11 cellular contexts compared by ENCODE assay signal in genomic region chr4:41432889-41433288, GRCh38.
A peak's percentile ranks its signal among the peaks of the same experiment; 100 is the strongest.
DNase-seq lines count a peak whose midpoint lies in the region; TF ChIP-seq lines count a peak whose summit lies in the region.
"Had no signal": no experiment of that assay in that cellular context is flagged by ENCODE, and none has a peak within 500 bp of the region (broad histone marks: within the 10 kb centered on the region; RNA-seq: fewer than 3 reads in every experiment).

No MANE protein-coding gene starts in this region.

- H3K4me3 ChIP-seq in GM23248 (no peak overlapping the region), smooth muscle cell (no peak overlapping the region)
- H3K4me3 ChIP-seq in effector memory CD4-positive, alpha-beta T cell (ENCODE audit: insufficient read depth, low read depth, low read length, poor library complexity, severe bottlenecking) = no peak overlapping the region
- H3K4me3 ChIP-seq: uterus had no signal

- H3K36me3 ChIP-seq in GM23248 (ENCODE audit: low read depth) (no peaks in the 10 kb centered on the region), smooth muscle cell (ENCODE audit: low read depth) (no peaks in the 10 kb centered on the region)
- no peaks in the 10 kb centered on the region for H3K36me3 ChIP-seq in effector memory CD4-positive, alpha-beta T cell (ENCODE audit: control insufficient read depth, insufficient read depth, low read length)
- H3K36me3 ChIP-seq: uterus had no signal

- H3K27me3 ChIP-seq in GM23248 (replicated peaks; ENCODE audit: insufficient read depth) (no peaks in the 10 kb centered on the region), smooth muscle cell (ENCODE audit: low read depth) (no peaks in the 10 kb centered on the region)
- H3K27me3 ChIP-seq in effector memory CD4-positive, alpha-beta T cell (replicated peaks; ENCODE audit: control insufficient read depth, insufficient read depth, low read length, poor library complexity, severe bottlenecking) = no peaks in the 10 kb centered on the region
- H3K27me3 ChIP-seq: uterus had no signal

- no peaks in the 10 kb centered on the region for H3K27me3 Mint-ChIP-seq in activated naive CD4-positive, alpha-beta T cell treated with anti-CD3 and anti-CD28 coated beads, Interleukin-2, amount 10 ng/mL, durations not matched to agents 7 days and 5 days
- peaks cover 0 to 7% (median 2%) of the 10 kb centered on the region in 3 donors for H3K27me3 Mint-ChIP-seq in CD14-positive monocyte (ENCODE audit: low read depth in 3 of 3)

- TF ChIP-seq CTCF in smooth muscle cell (IDR thresholded peaks at IDR 0.05; ENCODE audit: borderline replicate concordance, insufficient read depth, poor library complexity, severe bottlenecking) (no peak), CD14-positive monocyte (IDR thresholded peaks at IDR 0.05) (no peak)

- no peaks in the 10 kb centered on the region for H3K9me2 ChIP-seq in GM23248 (ENCODE audit: insufficient read depth)

- H4K20me1 ChIP-seq in GM23248 (ENCODE audit: insufficient read depth) (no peaks in the 10 kb centered on the region), smooth muscle cell (ENCODE audit: low read depth) (no peaks in the 10 kb centered on the region)

- H3K27ac ChIP-seq in GM23248 (peak overlapping the region; percentile 18), smooth muscle cell (ENCODE audit: low read depth) (no peak overlapping the region)
- no peak overlapping the region for H3K27ac ChIP-seq in effector memory CD4-positive, alpha-beta T cell (ENCODE audit: insufficient read depth, low read length, poor library complexity, severe bottlenecking)
- H3K27ac ChIP-seq: uterus had no signal

- in situ Hi-C loops in GM23248 (cut with MboI) = no loop called here

- H3F3A ChIP-seq in GM23248 (ENCODE audit: insufficient read depth) (no peaks in the 10 kb centered on the region), smooth muscle cell (ENCODE audit: low read depth) (no peaks in the 10 kb centered on the region)

- WGBS in GM23248 (ENCODE audit: low coverage in 1 of 2, low lambda C conversion rate in 2 of 2, missing lambda C conversion rate in 2 of 2), 2 experiments = 14 to 16% methylated on average over 5 of the region's 5 CpGs
- 30% methylated on average over 5 of the region's 5 CpGs for WGBS in smooth muscle cell (ENCODE audit: low lambda C conversion rate)

- H3K9ac ChIP-seq in GM23248 = no peak overlapping the region
- no peak overlapping the region for H3K9ac ChIP-seq in smooth muscle cell (ENCODE audit: low read depth)

- H3K4me1 ChIP-seq in GM23248 (ENCODE audit: insufficient read depth) = peaks cover 15% of the 10 kb centered on the region
- peaks cover 40% of the 10 kb centered on the region for H3K4me1 ChIP-seq in smooth muscle cell (ENCODE audit: low read depth)
- H3K4me1 ChIP-seq in effector memory CD4-positive, alpha-beta T cell (ENCODE audit: control insufficient read depth, insufficient read depth, low read length, poor library complexity, severe bottlenecking) = no peaks in the 10 kb centered on the region
- H3K4me1 ChIP-seq: uterus had no signal

- H3K79me2 ChIP-seq in GM23248 (ENCODE audit: insufficient read depth) (no peaks in the 10 kb centered on the region), smooth muscle cell (ENCODE audit: low read depth) (no peaks in the 10 kb centered on the region)

- H3K4me1 Mint-ChIP-seq in activated naive CD4-positive, alpha-beta T cell treated with anti-CD3 and anti-CD28 coated beads, Interleukin-2, amount 10 ng/mL, durations not matched to agents 7 days and 5 days = no peaks in the 10 kb centered on the region
- H3K4me1 Mint-ChIP-seq in CD14-positive monocyte = peaks cover 17% of the 10 kb centered on the region

- no peaks in the 10 kb centered on the region for H3K9me3 Mint-ChIP-seq in activated naive CD4-positive, alpha-beta T cell treated with anti-CD3 and anti-CD28 coated beads, Interleukin-2, amount 10 ng/mL, durations not matched to agents 7 days and 5 days
- peaks cover 0 to 4% (median 0%) of the 10 kb centered on the region in 7 donors for H3K9me3 Mint-ChIP-seq in CD14-positive monocyte

- H3K36me3 Mint-ChIP-seq in activated naive CD4-positive, alpha-beta T cell treated with anti-CD3 and anti-CD28 coated beads, Interleukin-2, amount 10 ng/mL, durations not matched to agents 7 days and 5 days = no peaks in the 10 kb centered on the region
- H3K36me3 Mint-ChIP-seq in CD14-positive monocyte = no peaks in the 10 kb centered on the region

- CTCF ChIA-PET in activated naive CD4-positive, alpha-beta T cell treated with anti-CD3 and anti-CD28 coated beads, Interleukin-2, amount 10 ng/mL, durations not matched to agents 7 days and 5 days (lab: Charles Lee) = no interaction called here

- no peak overlapping the region for H2AFZ ChIP-seq in GM23248
- no peak overlapping the region for H2AFZ ChIP-seq in smooth muscle cell (ENCODE audit: low read depth)

- H3K4me2 ChIP-seq in GM23248 (ENCODE audit: unreplicated experiment) (peak overlapping the region; percentile 20), smooth muscle cell (peak overlapping the region; percentile 27)

- intact Hi-C loops in CD14-positive monocyte (cut with micrococcal nuclease) = no loop called here

- H3K9me3 ChIP-seq in GM23248 (ENCODE audit: low read depth) = no peaks in the 10 kb centered on the region
- H3K9me3 ChIP-seq in smooth muscle cell (replicated peaks; ENCODE audit: low read depth) = no peaks in the 10 kb centered on the region
- no peaks in the 10 kb centered on the region for H3K9me3 ChIP-seq in effector memory CD4-positive, alpha-beta T cell (ENCODE audit: control insufficient read depth, low read length)
- H3K9me3 ChIP-seq: uterus had no signal

- no peak overlapping the region for H3K27ac Mint-ChIP-seq in activated naive CD4-positive, alpha-beta T cell treated with anti-CD3 and anti-CD28 coated beads, Interleukin-2, amount 10 ng/mL, durations not matched to agents 7 days and 5 days
- H3K27ac Mint-ChIP-seq in CD14-positive monocyte = no peak overlapping the region

- peak; percentile 74 for DNase-seq in GM23248
- DNase-seq in amniotic epithelial cell (ENCODE audit: low read depth) = peak; percentile 98
- peak; percentile 91 for DNase-seq in iPS DF 4.7 (ENCODE audit: extremely low read depth, low spot score)
- no peak for DNase-seq in smooth muscle cell (lab: John Stamatoyannopoulos, UW; ENCODE audit: unreplicated experiment)
- DNase-seq in NCI-H2196 treated with DMSO at 0.1 percent for 48 hours (lab: John Stamatoyannopoulos, UW; ENCODE audit: unreplicated experiment) = no peak
- no peak for DNase-seq in activated naive CD4-positive, alpha-beta T cell treated with anti-CD3 and anti-CD28 coated beads, Interleukin-2, amount 10 ng/mL, durations not matched to agents 7 days and 5 days
- DNase-seq in effector memory CD4-positive, alpha-beta T cell = no peak
- DNase-seq in CD14-positive monocyte (ENCODE audit: low spot score) = no peak
- DNase-seq: cerebellar nuclear complex; stimulated activated CD4-positive, alpha-beta T cell treated with anti-CD3 and anti-CD28 coated beads, Interleukin-1b, Interleukin-23, amount 100 ng/mL, for 48 hours; uterus had no signal

- no peak overlapping the region for H3K4me3 Mint-ChIP-seq in activated naive CD4-positive, alpha-beta T cell treated with anti-CD3 and anti-CD28 coated beads, Interleukin-2, amount 10 ng/mL, durations not matched to agents 7 days and 5 days
- H3K4me3 Mint-ChIP-seq in CD14-positive monocyte = no peak overlapping the region

Comparison
In these comparisons a context has a peak if more than half of its experiments do, and no peak if none do; other contexts are left out.
1. DNase-seq: peak in GM23248 (single experiment), amniotic epithelial cell (single experiment) and iPS DF 4.7 (single experiment); none in smooth muscle cell (single experiment), NCI-H2196 treated with DMSO at 0.1 percent for 48 hours (single experiment), activated naive CD4-positive, alpha-beta T cell treated with anti-CD3 and anti-CD28 coated beads, Interleukin-2, amount 10 ng/mL, durations not matched to agents 7 days and 5 days (single experiment), effector memory CD4-positive, alpha-beta T cell (0 of 3) and CD14-positive monocyte (single experiment).